ENCODE assay signal across 8 cellular contexts in genomic region chr5:56200856-56201638, GRCh38. TPM values are rescaled to one million over a fixed set of nuclear protein-coding genes. Genes with fewer than 3 reads are reported as not detected.
DNase-seq lines count a peak whose midpoint lies in the region; ATAC-seq, FAIRE-seq and TF ChIP-seq lines count a peak whose summit lies in the region.

No MANE protein-coding gene starts in this region.

- H3K27ac ChIP-seq in GM23248 (no peak overlapping the region), KMS-11 (peak overlapping the region; percentile 52), RWPE2 (ENCODE audit: poor library complexity, severe bottlenecking) (no peak overlapping the region)

- peaks cover 9% of the 10 kb centered on the region for H3F3A ChIP-seq in GM23248 (ENCODE audit: insufficient read depth)

- H3K27me3 ChIP-seq in GM23248 (replicated peaks; ENCODE audit: insufficient read depth) (no peaks in the 10 kb centered on the region), KMS-11 (ENCODE audit: insufficient read depth, low read depth) (no peaks in the 10 kb centered on the region), RWPE2 (ENCODE audit: insufficient read depth, poor library complexity, severe bottlenecking) (no peaks in the 10 kb centered on the region)

- H3K9me2 ChIP-seq in GM23248 (ENCODE audit: insufficient read depth) = no peaks in the 10 kb centered on the region

- H3K4me1 ChIP-seq in GM23248 (ENCODE audit: insufficient read depth) (peaks cover 11% of the 10 kb centered on the region), KMS-11 (ENCODE audit: low read depth, poor library complexity, severe bottlenecking) (peaks cover 59% of the 10 kb centered on the region), RWPE2 (ENCODE audit: insufficient read depth, poor library complexity, severe bottlenecking) (no peaks in the 10 kb centered on the region)

- H3K27me3 Mint-ChIP-seq in activated T-helper 17 cell treated with anti-CD3 and anti-CD28 coated beads, Interleukin-2, amount 50 U/mL, for 72 hours = no peaks in the 10 kb centered on the region
- H3K27me3 Mint-ChIP-seq in osteocyte (ENCODE audit: unreplicated experiment) = no peaks in the 10 kb centered on the region

- H3K79me2 ChIP-seq in GM23248 (ENCODE audit: insufficient read depth) = no peaks in the 10 kb centered on the region
- no peaks in the 10 kb centered on the region for H3K79me2 ChIP-seq in KMS-11 (ENCODE audit: insufficient read depth, low read depth)

- TF ChIP-seq CTCF in KMS-11 (conservative IDR thresholded peaks at IDR 0.05; ENCODE audit: low read depth, low read length) (peak; percentile 99), RWPE2 (IDR thresholded peaks at IDR 0.05; ENCODE audit: poor library complexity, severe bottlenecking) (peak; percentile 95), osteocyte (IDR thresholded peaks at IDR 0.05) (peak; percentile 91)

- no peak overlapping the region for H3K4me3 Mint-ChIP-seq in activated T-helper 17 cell treated with anti-CD3 and anti-CD28 coated beads, Interleukin-2, amount 50 U/mL, for 72 hours
- H3K4me3 Mint-ChIP-seq in osteocyte (ENCODE audit: unreplicated experiment) = no peak overlapping the region

- no peak for FAIRE-seq in urothelium cell line (lab: Jason Lieb, UNC)

- H3K4me3 ChIP-seq in GM23248 (no peak overlapping the region), KMS-11 (IDR thresholded peaks at IDR 0.05; ENCODE audit: insufficient read depth, low read depth, low read length) (no peak overlapping the region), RWPE2 (ENCODE audit: severe bottlenecking) (no peak overlapping the region)

- H3K4me2 ChIP-seq in GM23248 (ENCODE audit: unreplicated experiment) (no peak overlapping the region), KMS-11 (peak overlapping the region; percentile 23)

- DNase-seq in GDM1 (lab: John Stamatoyannopoulos, UW) (peak; percentile 51), GM23248 (peak; percentile 78), RWPE2 (ENCODE audit: low spot score) (no peak), fibroblast of the conjunctiva (ENCODE audit: low read depth) (peak; percentile 71), osteocyte (ENCODE audit: extremely low spot score, unreplicated experiment) (no peak), urothelium cell line (ENCODE audit: low spot score) (peak; percentile 73)

- no peaks in the 10 kb centered on the region for H4K20me1 ChIP-seq in GM23248 (ENCODE audit: insufficient read depth)
- no peaks in the 10 kb centered on the region for H4K20me1 ChIP-seq in KMS-11 (ENCODE audit: insufficient read depth)

- no peak overlapping the region for H3K9ac ChIP-seq in GM23248
- no peak overlapping the region for H3K9ac ChIP-seq in KMS-11

- peak; percentile 100 for ATAC-seq in RWPE2 (ENCODE audit: low read depth)
- ATAC-seq in activated T-helper 17 cell treated with anti-CD3 and anti-CD28 coated beads, Interleukin-2, amount 50 U/mL, for 72 hours (replicated peaks) = peak; percentile 96

- H3K36me3 Mint-ChIP-seq in activated T-helper 17 cell treated with anti-CD3 and anti-CD28 coated beads, Interleukin-2, amount 50 U/mL, for 72 hours (ENCODE audit: low read depth) = no peaks in the 10 kb centered on the region
- no peaks in the 10 kb centered on the region for H3K36me3 Mint-ChIP-seq in osteocyte (ENCODE audit: unreplicated experiment)

- H3K9me3 ChIP-seq in GM23248 (ENCODE audit: low read depth) = no peaks in the 10 kb centered on the region
- no peaks in the 10 kb centered on the region for H3K9me3 ChIP-seq in RWPE2 (ENCODE audit: severe bottlenecking)

- 34 to 38% methylated on average over 5 of the region's 5 CpGs for WGBS in GM23248 (ENCODE audit: low coverage in 1 of 2, low lambda C conversion rate in 2 of 2, missing lambda C conversion rate in 2 of 2), 2 experiments

- in situ Hi-C loops in GM23248 (cut with MboI) = no loop called here

- H3K27ac Mint-ChIP-seq in activated T-helper 17 cell treated with anti-CD3 and anti-CD28 coated beads, Interleukin-2, amount 50 U/mL, for 72 hours = no peak overlapping the region
- H3K27ac Mint-ChIP-seq in osteocyte (ENCODE audit: unreplicated experiment) = no peak overlapping the region

- H3K4me1 Mint-ChIP-seq in activated T-helper 17 cell treated with anti-CD3 and anti-CD28 coated beads, Interleukin-2, amount 50 U/mL, for 72 hours = no peaks in the 10 kb centered on the region
- H3K4me1 Mint-ChIP-seq in osteocyte (ENCODE audit: unreplicated experiment) = peaks cover 16% of the 10 kb centered on the region

- H3K9me3 Mint-ChIP-seq in activated T-helper 17 cell treated with anti-CD3 and anti-CD28 coated beads, Interleukin-2, amount 50 U/mL, for 72 hours = no peaks in the 10 kb centered on the region
- no peaks in the 10 kb centered on the region for H3K9me3 Mint-ChIP-seq in osteocyte (ENCODE audit: unreplicated experiment)

- no peak overlapping the region for H2AFZ ChIP-seq in GM23248
- H2AFZ ChIP-seq in KMS-11 (ENCODE audit: low read depth) = peak overlapping the region; percentile 23

- no peaks in the 10 kb centered on the region for H3K36me3 ChIP-seq in GM23248 (ENCODE audit: low read depth)
- no peaks in the 10 kb centered on the region for H3K36me3 ChIP-seq in KMS-11 (ENCODE audit: insufficient read depth)
- H3K36me3 ChIP-seq in RWPE2 (ENCODE audit: low read depth) = no peaks in the 10 kb centered on the region

RNA-seq across cellular contexts. Expression of gene ANKRD55, which starts 32.1 kb away (rescaled TPM):
- not detected in 2 replicates for total RNA-seq in GM23248 (2014; rRNA removed; shearing (Covaris generic))
- not detected in 2 replicates for polyA plus RNA-seq in GM23248 (2016; fragmentation: Nextera tagmentation; extraction: Ambion mirVana)
- under 1 TPM; 0.21 to 0.22 TPM for total RNA-seq in activated T-helper 17 cell treated with anti-CD3 and anti-CD28 coated beads, Interleukin-2, amount 50 U/mL, for 72 hours
- total RNA-seq in osteocyte = not detected in 2 replicates

Comparison
In these comparisons a context has a peak if more than half of its experiments do, and no peak if none do; other contexts are left out.
1. DNase-seq: peak in GDM1 (single experiment), GM23248 (single experiment), fibroblast of the conjunctiva (single experiment) and urothelium cell line (single experiment); none in RWPE2 (single experiment) and osteocyte (single experiment).
2. Peak in every context shown above with its lines, with median percentiles within 50 percentile points of each other: CTCF ChIP-seq.